In the genomic region with DNA sequence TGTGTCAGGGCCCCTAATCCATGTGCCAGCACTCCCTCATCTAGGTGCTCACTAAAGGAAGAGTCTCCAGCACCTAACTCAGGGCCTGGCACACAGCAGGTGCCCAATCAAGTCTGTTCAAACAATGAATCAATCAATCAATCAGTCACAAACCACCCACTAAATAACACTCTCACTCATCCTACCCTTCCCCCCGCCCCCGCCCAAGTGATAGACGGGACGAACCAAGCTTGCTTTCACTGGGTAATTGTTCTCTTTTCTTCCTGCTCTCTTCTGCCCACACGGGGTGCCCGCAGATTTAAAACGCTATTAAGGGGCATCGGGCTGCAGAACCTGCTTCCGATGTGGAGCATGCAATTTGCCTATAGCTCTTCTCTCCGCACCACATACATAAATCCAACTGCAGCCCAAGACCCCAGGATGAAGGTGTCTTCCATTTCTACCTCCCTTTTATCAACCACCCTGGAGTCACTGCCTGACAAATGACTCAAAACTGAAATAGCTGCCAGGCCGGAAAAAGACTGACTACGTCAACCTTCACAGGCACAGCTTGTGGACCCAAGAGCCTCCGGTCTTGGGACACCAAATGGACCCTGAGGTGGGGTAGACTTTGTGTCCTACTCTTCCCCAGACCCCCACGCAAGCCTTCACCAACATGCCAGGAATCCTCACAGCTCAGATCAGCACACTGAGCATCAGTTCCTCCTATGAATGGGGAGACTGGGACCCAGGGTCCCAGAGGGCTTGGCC, we compare ENCODE assay signal across 8 cellular contexts. TPM values are rescaled to one million over a fixed set of nuclear protein-coding genes. Genes with fewer than 3 reads are reported as not detected.
A peak's percentile ranks its signal among the peaks of the same experiment; 100 is the strongest.
DNase-seq lines count a peak whose midpoint lies in the region; ATAC-seq and TF ChIP-seq lines count a peak whose summit lies in the region.

No MANE protein-coding gene starts in this region.

- no peak overlapping the region for H3K27ac ChIP-seq in aorta (ENCODE audit: low read depth in 1 of 2, low read length in 2 of 2)

- H3K36me3 ChIP-seq in aorta (ENCODE audit: control insufficient read depth in 1 of 2, insufficient read depth in 2 of 2, low read length in 1 of 2), result no peaks in the 10 kb centered on the region

- H3K4me1 Mint-ChIP-seq in MCF 10A (ENCODE audit: insufficient read depth, unreplicated experiment) (peaks cover 22% of the 10 kb centered on the region), naive B cell (peaks cover 21 to 29% (median 27%) of the 10 kb centered on the region in 3 donors)

- H3K36me3 Mint-ChIP-seq in MCF 10A (ENCODE audit: insufficient read depth, unreplicated experiment), result no peaks in the 10 kb centered on the region
- no peaks in the 10 kb centered on the region for H3K36me3 Mint-ChIP-seq in naive B cell

- H3K4me3 Mint-ChIP-seq in MCF 10A (ENCODE audit: unreplicated experiment) (peak overlapping the region; percentile 80), naive B cell (peak overlapping the region; percentile 87 to 96 (median 90))

- 58 to 59% methylated on average over 14 of the region's 14 CpGs for WGBS in aorta, 2 donors

- no peaks in the 10 kb centered on the region for H3K27me3 ChIP-seq in aorta (ENCODE audit: control insufficient read depth in 1 of 2, insufficient read depth in 2 of 2, low read length in 1 of 2)

- H3K27me3 Mint-ChIP-seq in MCF 10A (ENCODE audit: insufficient read depth, unreplicated experiment), result no peaks in the 10 kb centered on the region
- H3K27me3 Mint-ChIP-seq in naive B cell, result peaks cover 0 to 7% (median 6%) of the 10 kb centered on the region in 3 donors

- CTCF ChIA-PET in MCF 10A (lab: Yijun Ruan, JAX), result interaction anchor here (0.8 to 1.2 kb wide), 2 partner anchors 10 to 47 kb away, joined by 3 read pairs; no protein-coding TSS in a partner anchor

- intact Hi-C loops in cardiac septum (cut with DNase I), result loop anchor here (5.0 kb wide), 1 partner anchor 36 kb away; no protein-coding TSS in a partner anchor
- intact Hi-C loops in Right ventricle myocardium superior (cut with DNase I), result loop anchor here (5.0 kb wide), 1 partner anchor 46 kb away; no protein-coding TSS in a partner anchor
- intact Hi-C loops in MCF 10A (cut with micrococcal nuclease), result no loop called here
- intact Hi-C loops in aorta (cut with DNase I), result no loop called here

- POLR2A ChIA-PET in MCF 10A (lab: Yijun Ruan, JAX), result interaction anchor here (0.7 to 2.2 kb wide), 5 partner anchors 7 to 44 kb away, joined by 3 to 13 read pairs (median 4); no protein-coding TSS in a partner anchor

- no peaks in the 10 kb centered on the region for H3K9me3 Mint-ChIP-seq in MCF 10A (ENCODE audit: unreplicated experiment)
- H3K9me3 Mint-ChIP-seq in naive B cell, result peaks cover 0 to 3% (median 0%) of the 10 kb centered on the region in 7 donors

- no peak for TF ChIP-seq CTCF in MCF 10A (IDR thresholded peaks at IDR 0.05; ENCODE audit: unreplicated experiment)

- H3K27ac Mint-ChIP-seq in MCF 10A (ENCODE audit: low read depth, unreplicated experiment), result peak overlapping the region; percentile 32
- H3K27ac Mint-ChIP-seq in naive B cell, result peak overlapping the region in 5 of 6 donors; percentile 16 to 90 (median 60)

- no peaks in the 10 kb centered on the region for H3K4me1 ChIP-seq in aorta (ENCODE audit: control insufficient read depth in 1 of 2, insufficient read depth in 2 of 2, low read length in 2 of 2)

- peak; percentile 19 for DNase-seq in cardiac septum (ENCODE audit: low spot score)
- no peak for DNase-seq in Right ventricle myocardium superior
- DNase-seq in MCF 10A (ENCODE audit: unreplicated experiment), result peak; percentile 35
- no peak for DNase-seq in naive B cell
- DNase-seq in aorta, result peak in 1 of 2 donors; percentile 64
- DNase-seq in SW 1271 (lab: John Stamatoyannopoulos, UW), result no peak

- no TSS peak for BruUV-seq in MCF 10A (replicated peaks; lab: Mats Ljungman, UMichigan)

- no peaks in the 10 kb centered on the region for H3K9me3 ChIP-seq in aorta (ENCODE audit: control insufficient read depth, low read length)

- peak overlapping the region; percentile 71 to 92 for H3K4me3 ChIP-seq in aorta (ENCODE audit: low read length in 2 of 2)

- no peak for ATAC-seq in Right ventricle myocardium superior (ENCODE audit: poor library complexity)
- no peak for ATAC-seq in naive B cell (ENCODE audit: low read depth in 2 of 2)
- no peak for ATAC-seq in aorta (ENCODE audit: low FRiP score)
- no peak for ATAC-seq in HG03139 (IDR thresholded peaks at IDR 0.05; ENCODE audit: unreplicated experiment)
- no peak for ATAC-seq in GM21360 (IDR thresholded peaks at IDR 0.05; ENCODE audit: unreplicated experiment)

RNA-seq across cellular contexts. Expression of a gene that starts 1.7 kb away (rescaled TPM):
- total RNA-seq in cardiac septum, result 5.1 TPM
- 4.1 TPM for total RNA-seq in Right ventricle myocardium superior
- 3.1 and 3.3 TPM in 2 replicates for total RNA-seq in MCF 10A (2022)
- under 1 TPM; 0.21 to 0.63 (median 0.36) TPM for polyA plus RNA-seq in naive B cell (ENCODE audit: low read depth in 6 of 6)
- 1 to 10 TPM; 6.4 to 9.2 TPM for total RNA-seq in aorta
- 1 to 10 TPM; 1.8 to 4.9 TPM for polyA plus RNA-seq in aorta

Comparison
In these comparisons a context has a peak if more than half of its experiments do, and no peak if none do; other contexts are left out.
1. DNase-seq: peak in cardiac septum (single experiment) and MCF 10A (single experiment); none in Right ventricle myocardium superior (single experiment), naive B cell (single experiment) and SW 1271 (0 of 2).
2. intact Hi-C loops: an anchor here in cardiac septum (5.0 kb wide) and Right ventricle myocardium superior (5.0 kb wide); none called in MCF 10A and aorta.